In genomic region chr21:32908529-32908928, GRCh38 we compare ENCODE assay signal across 31 cellular contexts.
DNase-seq lines count a peak whose midpoint lies in the region; TF ChIP-seq lines count a peak whose summit lies in the region.
"Had no signal": no experiment of that assay in that cellular context is flagged by ENCODE, and none has a peak within 500 bp of the region (broad histone marks: within the 10 kb centered on the region; RNA-seq: fewer than 3 reads in every experiment).

No MANE protein-coding gene starts in this region.

- H2BK5ac ChIP-seq in trophoblast cell (ENCODE audit: low read depth, low read length, poor library complexity), result no peak overlapping the region

- no peak overlapping the region for H2AK5ac ChIP-seq in trophoblast cell (ENCODE audit: low read length)

- H2BK120ac ChIP-seq in trophoblast cell (ENCODE audit: insufficient read depth, low read length, poor library complexity), result no peak overlapping the region

- H3K27ac Mint-ChIP-seq in chondrocyte (ENCODE audit: unreplicated experiment), result no peak overlapping the region
- H3K27ac Mint-ChIP-seq: B cell; CD8-positive, alpha-beta T cell; H9; T-helper 17 cell had no signal

- peak; percentile 7 for DNase-seq in SKM-1 treated with dmso at 0.1 percent for 144 hours (lab: John Stamatoyannopoulos, UW; ENCODE audit: unreplicated experiment)
- DNase-seq in SKM-1 (lab: John Stamatoyannopoulos, UW; ENCODE audit: unreplicated experiment), result no peak
- DNase-seq in NB4 (ENCODE audit: low read depth), result peak; percentile 10
- no peak for DNase-seq in trophoblast cell
- DNase-seq in stimulated activated CD4-positive, alpha-beta T cell treated with anti-CD3 and anti-CD28 coated beads, Interleukin-4, amount 100 ng/mL, for 1 hour, result no peak
- DNase-seq in chondrocyte (ENCODE audit: low spot score), result no peak
- DNase-seq in right atrium auricular region (ENCODE audit: low spot score), result no peak
- DNase-seq: Caco-2; CD8-positive, alpha-beta T cell; DMS 273 treated with DMSO at 0.1 percent for 48 hours; DMS79; EL; GDM1; H9; MV-4-11; NCI-H2029; NCI-H2171; NCI-H226; NCI-H510A; NCI-H69; NK-92 treated with Interleukin-12 subunit alpha and Interleukin-12 subunit beta, amount 100 ng/mL, for 24 hours; OCI-M1; Peyer's patch; SHP77 treated with DMSO at 0.1 percent for 48 hours; T-helper 17 cell had no signal

- no peak overlapping the region for H2BK12ac ChIP-seq in trophoblast cell (ENCODE audit: low read length)

- TF ChIP-seq CTCF in NB4 (IDR thresholded peaks at IDR 0.05; ENCODE audit: low read depth, low read length), result no peak
- no peak for TF ChIP-seq CTCF in VCaP (conservative IDR thresholded peaks at IDR 0.05)
- no peak for TF ChIP-seq CTCF in chondrocyte (IDR thresholded peaks at IDR 0.05)
- no peak for TF ChIP-seq CTCF in right atrium auricular region (IDR thresholded peaks at IDR 0.05)

- H3K27ac ChIP-seq in VCaP, result peak overlapping the region; percentile 64
- H3K27ac ChIP-seq in trophoblast cell (ENCODE audit: low read depth, low read length), result no peak overlapping the region
- H3K27ac ChIP-seq in right atrium auricular region, result no peak overlapping the region
- H3K27ac ChIP-seq: C4-2B, Peyer's patch, SK-N-MC had no signal

- H3K36me3 ChIP-seq in trophoblast cell (ENCODE audit: control insufficient read depth in 1 of 2, insufficient read depth in 2 of 2, low read length in 2 of 2) (no peaks in the 10 kb centered on the region), right atrium auricular region (no peaks in the 10 kb centered on the region)
- H3K36me3 ChIP-seq: Peyer's patch had no signal

- no peak overlapping the region for H3K14ac ChIP-seq in trophoblast cell (ENCODE audit: low read length)

- no peak overlapping the region for H3K4ac ChIP-seq in trophoblast cell (ENCODE audit: low read depth, low read length)

- WGBS in trophoblast cell (ENCODE audit: extremely low coverage, insufficient coverage, insufficient read length), result no CpG with 5 or more reads among the region's 3 CpGs

- H3K9me3 ChIP-seq in trophoblast cell (ENCODE audit: insufficient read depth, low read depth, low read length), result no peaks in the 10 kb centered on the region
- no peaks in the 10 kb centered on the region for H3K9me3 ChIP-seq in right atrium auricular region
- H3K9me3 ChIP-seq: Caco-2, Peyer's patch had no signal

- H2AFZ ChIP-seq in trophoblast cell (ENCODE audit: insufficient read depth, low read length, poor library complexity), result no peak overlapping the region

- H3K9ac ChIP-seq in trophoblast cell (ENCODE audit: low read length), result peak overlapping the region; percentile 42

- no peaks in the 10 kb centered on the region for H3K27me3 ChIP-seq in trophoblast cell (ENCODE audit: insufficient read depth, low read length)
- no peaks in the 10 kb centered on the region for H3K27me3 ChIP-seq in right atrium auricular region
- H3K27me3 ChIP-seq: Peyer's patch had no signal

- no peak for TF ChIP-seq POLR2A in NB4 (IDR thresholded peaks at IDR 0.05; ENCODE audit: extremely low read depth, insufficient read length)

- H3K4me2 ChIP-seq in trophoblast cell (ENCODE audit: low read length), result no peak overlapping the region

- H3K79me2 ChIP-seq in trophoblast cell (ENCODE audit: control insufficient read depth, insufficient read depth, low read length, poor library complexity), result no peaks in the 10 kb centered on the region

- H3K4me3 ChIP-seq in NB4 (ENCODE audit: low read depth, low read length), result no peak overlapping the region
- no peak overlapping the region for H3K4me3 ChIP-seq in trophoblast cell (ENCODE audit: low read depth, low read length)
- no peak overlapping the region for H3K4me3 ChIP-seq in right atrium auricular region
- H3K4me3 ChIP-seq: GM12878, Peyer's patch, SK-N-MC had no signal

- no peak overlapping the region for H3K4me3 Mint-ChIP-seq in chondrocyte (ENCODE audit: unreplicated experiment)
- H3K4me3 Mint-ChIP-seq: B cell; CD8-positive, alpha-beta T cell; H9; IgD-negative memory B cell; T-helper 17 cell had no signal

- peaks cover 27% of the 10 kb centered on the region for H3K27me3 Mint-ChIP-seq in chondrocyte (ENCODE audit: low read depth)

- no peaks in the 10 kb centered on the region for H3K4me1 ChIP-seq in trophoblast cell (ENCODE audit: control insufficient read depth in 1 of 2, insufficient read depth in 2 of 2, low read length in 2 of 2)
- H3K4me1 ChIP-seq in right atrium auricular region, result no peaks in the 10 kb centered on the region
- H3K4me1 ChIP-seq: Caco-2, Peyer's patch had no signal

- no peak overlapping the region for H3K18ac ChIP-seq in trophoblast cell (ENCODE audit: low read length)

- H3K9me3 Mint-ChIP-seq in chondrocyte (ENCODE audit: low read depth), result no peaks in the 10 kb centered on the region
- H3K9me3 Mint-ChIP-seq: CD8-positive, alpha-beta T cell; IgD-negative memory B cell had no signal

- H4K91ac ChIP-seq in trophoblast cell (ENCODE audit: low read depth, low read length), result no peak overlapping the region

- no peaks in the 10 kb centered on the region for H3K79me1 ChIP-seq in trophoblast cell (ENCODE audit: low read length)

- no peak overlapping the region for H3K23ac ChIP-seq in trophoblast cell (ENCODE audit: low read length)

- no peaks in the 10 kb centered on the region for H3K36me3 Mint-ChIP-seq in chondrocyte (ENCODE audit: low read depth)
- H3K36me3 Mint-ChIP-seq: CD8-positive, alpha-beta T cell; IgD-negative memory B cell had no signal

- no peaks in the 10 kb centered on the region for H3K4me1 Mint-ChIP-seq in chondrocyte (ENCODE audit: low read depth)
- H3K4me1 Mint-ChIP-seq: B cell, H9, IgD-negative memory B cell had no signal

- H4K8ac ChIP-seq in trophoblast cell (ENCODE audit: low read depth, low read length), result no peak overlapping the region

- no peak overlapping the region for H4K12ac ChIP-seq in trophoblast cell (ENCODE audit: low read depth, low read length)

Comparison
In these comparisons a context has a peak if more than half of its experiments do, and no peak if none do; other contexts are left out.
1. DNase-seq: peak in SKM-1 treated with dmso at 0.1 percent for 144 hours (single experiment) and NB4 (single experiment); none in SKM-1 (single experiment), trophoblast cell (0 of 2), stimulated activated CD4-positive, alpha-beta T cell treated with anti-CD3 and anti-CD28 coated beads, Interleukin-4, amount 100 ng/mL, for 1 hour (single experiment), chondrocyte (single experiment) and right atrium auricular region (single experiment).